28 cellular contexts compared by ENCODE assay signal in genomic region chr6:163744256-163744925, GRCh38.
"Had no signal": no experiment of that assay in that cellular context is flagged by ENCODE, and none has a peak within 500 bp of the region (broad histone marks: within the 10 kb centered on the region; RNA-seq: fewer than 3 reads in every experiment).

No MANE protein-coding gene starts in this region.

- H3K4me3 ChIP-seq: body of pancreas, colonic mucosa, esophagus squamous epithelium, gastroesophageal sphincter had no signal

- H3K36me3 ChIP-seq: colonic mucosa, esophagus squamous epithelium, gastroesophageal sphincter, WERI-Rb-1 had no signal

- H3K4me1 ChIP-seq: body of pancreas, colonic mucosa had no signal

- H3K27ac ChIP-seq: body of pancreas, colonic mucosa, epithelial cell of prostate, esophagus squamous epithelium, gastroesophageal sphincter, WERI-Rb-1 had no signal

- H3K27me3 ChIP-seq: body of pancreas, colonic mucosa, esophagus squamous epithelium, gastroesophageal sphincter had no signal

- ATAC-seq: activated CD4-positive, CD25-positive, alpha-beta regulatory T cell treated with anti-CD3 and anti-CD28 coated beads, Interleukin-2, amount 50 U/mL, for 24 hours; activated CD8-positive, alpha-beta T cell treated with anti-CD3 and anti-CD28 coated beads for 36 hours; activated T-cell treated with anti-CD3 and anti-CD28 coated beads, Interleukin-2, amount 50 U/mL, for 4 hours; activated T-helper 17 cell treated with anti-CD3 and anti-CD28 coated beads, Interleukin-2, amount 50 U/mL, for 72 hours; body of pancreas; gastroesophageal sphincter; T-helper 17 cell had no signal

- DNase-seq: activated B cell treated with CpG ODN at 0.5 μM for 24 hours; activated CD4-positive, alpha-beta T cell treated with anti-CD3 and anti-CD28 coated beads for 48 hours; activated CD4-positive, alpha-beta T cell treated with anti-CD3 and anti-CD28 coated beads, Interleukin-2, amount 50 U/mL, for 1 hour; activated CD4-positive, alpha-beta T cell treated with anti-CD3 and anti-CD28 coated beads, Interleukin-2, amount 50 U/mL, for 48 hours; activated CD8-positive, alpha-beta memory T cell treated with anti-CD3 and anti-CD28 coated beads for 24 hours; activated CD8-positive, alpha-beta T cell treated with anti-CD3 and anti-CD28 coated beads for 36 hours; activated effector memory CD4-positive, alpha-beta T cell treated with Interleukin-2 at 50 U/mL for 16 hours; activated gamma-delta T cell treated with Interleukin-2 at 50 U/mL for 16 hours; activated naive CD4-positive, alpha-beta T cell treated with anti-CD3 and anti-CD28 coated beads, Interleukin-2, amount 50 U/mL, for 16 hours; activated naive CD4-positive, alpha-beta T cell treated with Interleukin-2 at 50 U/mL for 16 hours; activated T-cell treated with anti-CD3 and anti-CD28 coated beads, Interleukin-2, amount 50 U/mL, for 4 hours; amniotic stem cell; anterior cingulate cortex; body of pancreas; central memory CD4-positive, alpha-beta T cell; cerebellar nuclear complex; colonic mucosa; effector CD8-positive, alpha-beta T cell; esophagus squamous epithelium; foreskin melanocyte; T-helper 1 cell; T-helper 17 cell; T1000; WERI-Rb-1 had no signal

- H3K9me3 ChIP-seq: body of pancreas, colonic mucosa, esophagus squamous epithelium, gastroesophageal sphincter had no signal
